8 cellular contexts compared by ENCODE assay signal in the genomic region with DNA sequence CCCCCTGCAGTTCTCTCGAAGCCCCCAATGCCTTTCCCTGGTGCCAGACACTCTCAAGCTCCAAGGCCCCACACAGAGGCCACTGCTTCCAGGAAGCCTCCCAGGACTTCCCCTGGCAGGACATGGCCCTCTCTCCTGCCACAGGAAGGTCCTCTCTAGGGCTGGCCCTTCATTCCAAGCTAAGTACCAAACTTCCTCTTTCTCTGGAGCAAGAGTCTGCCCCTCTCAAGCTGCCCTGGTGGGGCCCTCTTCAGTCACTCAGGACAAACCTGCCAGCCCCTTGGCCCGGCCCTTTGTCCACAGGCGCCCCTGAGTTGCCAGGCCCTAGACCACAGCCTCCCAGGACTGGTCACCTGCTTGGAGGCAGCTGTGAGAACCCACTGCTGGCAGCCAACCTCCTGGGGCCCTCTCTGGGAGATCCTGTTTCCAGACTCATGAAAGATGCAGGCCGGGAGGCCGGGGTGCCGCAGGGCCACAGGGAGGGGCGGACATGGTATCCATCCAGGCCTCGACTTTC. TPM values are rescaled to one million over a fixed set of nuclear protein-coding genes. Genes with fewer than 3 reads are reported as not detected.
A peak's percentile ranks its signal among the peaks of the same experiment; 100 is the strongest.
DNase-seq lines count a peak whose midpoint lies in the region; ATAC-seq and TF ChIP-seq lines count a peak whose summit lies in the region.

No MANE protein-coding gene starts in this region.

- DNase-seq in CD4-positive, CD25-positive, alpha-beta regulatory T cell = no peak
- peak; percentile 0 for DNase-seq in T-helper 9 cell
- DNase-seq in fibroblast of lung (ENCODE audit: low read depth in 2 of 2) = peak; percentile 36
- no peak for DNase-seq in DMS153 treated with DMSO at 0.1 percent for 48 hours (lab: John Stamatoyannopoulos, UW; ENCODE audit: unreplicated experiment)
- DNase-seq in GDM1 (lab: John Stamatoyannopoulos, UW) = no peak

- peaks cover 9% of the 10 kb centered on the region for H3K36me3 Mint-ChIP-seq in CD4-positive, CD25-positive, alpha-beta regulatory T cell

- H3K79me2 ChIP-seq in fibroblast of lung (ENCODE audit: control insufficient read depth, insufficient read depth, low read length) = peaks cover 2% of the 10 kb centered on the region

- ATAC-seq in CD4-positive, CD25-positive, alpha-beta regulatory T cell (ENCODE audit: low read depth in 2 of 2) = no peak
- ATAC-seq in GM21529 (IDR thresholded peaks at IDR 0.05; ENCODE audit: unreplicated experiment) (no peak), HG03025 (IDR thresholded peaks at IDR 0.05; ENCODE audit: low FRiP score, unreplicated experiment) (no peak)

- no peak overlapping the region for H3K4me2 ChIP-seq in fibroblast of lung (ENCODE audit: extremely low read depth, insufficient read depth, low read length)

- H2AFZ ChIP-seq in fibroblast of lung (ENCODE audit: low read length) = no peak overlapping the region

- H3K9ac ChIP-seq in fibroblast of lung (ENCODE audit: insufficient read depth, low read length) = no peak overlapping the region

- H3K4me1 ChIP-seq in CD4-positive, CD25-positive, alpha-beta regulatory T cell (ENCODE audit: control insufficient read depth, insufficient read depth, low read length, poor library complexity, severe bottlenecking) = peaks cover 63% of the 10 kb centered on the region
- H3K4me1 ChIP-seq in fibroblast of lung (ENCODE audit: control insufficient read depth, extremely low read depth, insufficient read depth, low read length) (peaks cover 2% of the 10 kb centered on the region), neutrophil (ENCODE audit: control insufficient read depth in 1 of 2, insufficient read depth in 1 of 2, low read depth in 1 of 2, low read length in 1 of 2) (peaks cover 79 to 89% of the 10 kb centered on the region in 2 experiments)

- peak overlapping the region in 3 of 4 donors; percentile 21 to 73 (median 62) for H3K4me3 Mint-ChIP-seq in CD4-positive, CD25-positive, alpha-beta regulatory T cell

- no peak overlapping the region for H3K4me3 ChIP-seq in CD4-positive, CD25-positive, alpha-beta regulatory T cell (ENCODE audit: low read depth, low read length)
- H3K4me3 ChIP-seq in fibroblast of lung (replicated peaks in 1 of 4; ENCODE audit: control extremely low read depth in 1 of 4, insufficient read depth in 1 of 4, low read depth in 3 of 4, low read length in 4 of 4) = no peak overlapping the region
- H3K4me3 ChIP-seq in neutrophil (ENCODE audit: low read depth in 1 of 2, low read length in 1 of 2) = peak overlapping the region; percentile 43 to 94

- no peaks in the 10 kb centered on the region for H3K9me3 Mint-ChIP-seq in CD4-positive, CD25-positive, alpha-beta regulatory T cell

- H4K20me1 ChIP-seq in fibroblast of lung (ENCODE audit: control insufficient read depth, extremely low read depth, insufficient read depth, low read length) = no peaks in the 10 kb centered on the region

- peaks cover 0 to 76% (median 40%) of the 10 kb centered on the region in 4 donors for H3K4me1 Mint-ChIP-seq in CD4-positive, CD25-positive, alpha-beta regulatory T cell

- TF ChIP-seq CTCF in fibroblast of lung (conservative IDR thresholded peaks at IDR 0.05 in 1 of 2, IDR thresholded peaks at IDR 0.05 in 1 of 2; ENCODE audit: low read depth in 1 of 2, low read length in 2 of 2) (no peak), neutrophil (IDR thresholded peaks at IDR 0.05) (no peak)

- H3K27ac ChIP-seq in CD4-positive, CD25-positive, alpha-beta regulatory T cell (ENCODE audit: insufficient read depth, low read length, poor library complexity, severe bottlenecking) = peak overlapping the region; percentile 51
- H3K27ac ChIP-seq in fibroblast of lung (ENCODE audit: insufficient read depth, low read length) (no peak overlapping the region), neutrophil (peak overlapping the region; percentile 100)

- H3K27me3 Mint-ChIP-seq in CD4-positive, CD25-positive, alpha-beta regulatory T cell = no peaks in the 10 kb centered on the region

- peaks cover 18% of the 10 kb centered on the region for H3K36me3 ChIP-seq in CD4-positive, CD25-positive, alpha-beta regulatory T cell (ENCODE audit: control insufficient read depth, insufficient read depth, low read length)
- H3K36me3 ChIP-seq in fibroblast of lung (ENCODE audit: control insufficient read depth, insufficient read depth, low read length) (peaks cover 2% of the 10 kb centered on the region), neutrophil (peaks cover 100% of the 10 kb centered on the region)

- no peaks in the 10 kb centered on the region for H3K27me3 ChIP-seq in CD4-positive, CD25-positive, alpha-beta regulatory T cell (ENCODE audit: control insufficient read depth, insufficient read depth, low read length)
- H3K27me3 ChIP-seq in fibroblast of lung (ENCODE audit: control insufficient read depth, insufficient read depth, low read length) = no peaks in the 10 kb centered on the region
- H3K27me3 ChIP-seq in neutrophil = no peaks in the 10 kb centered on the region

- peak overlapping the region; percentile 56 to 95 (median 91) for H3K27ac Mint-ChIP-seq in CD4-positive, CD25-positive, alpha-beta regulatory T cell

- no peaks in the 10 kb centered on the region for H3K9me3 ChIP-seq in CD4-positive, CD25-positive, alpha-beta regulatory T cell (ENCODE audit: control insufficient read depth in 2 of 2, low read length in 2 of 2)
- no peaks in the 10 kb centered on the region for H3K9me3 ChIP-seq in fibroblast of lung (ENCODE audit: control insufficient read depth, insufficient read depth, low read depth, low read length)
- no peaks in the 10 kb centered on the region for H3K9me3 ChIP-seq in neutrophil

RNA-seq across cellular contexts. Expression of a gene that starts 6.6 kb away (rescaled TPM):
- 144 TPM for total RNA-seq in CD4-positive, CD25-positive, alpha-beta regulatory T cell
- polyA plus RNA-seq in CD4-positive, CD25-positive, alpha-beta regulatory T cell = 100 to 1,000 TPM in 1 of 4 donors, 10 to 100 TPM in 3; 68.5 to 104 (median 73.2) TPM
- 56.2 and 59.9 TPM in 2 replicates for total RNA-seq in fibroblast of lung
- polyA plus RNA-seq in fibroblast of lung = 7.2 and 19.5 TPM in 2 replicates
- 20.6 and 58.0 TPM in 2 replicates for polyA plus RNA-seq in fibroblast of lung (2012)
- polyA minus RNA-seq in fibroblast of lung (ENCODE audit: low replicate concordance) = 32.1 and 73.7 TPM in 2 replicates

RNA-seq across cellular contexts. Expression of a gene that starts 31.4 kb away (rescaled TPM):
- total RNA-seq in CD4-positive, CD25-positive, alpha-beta regulatory T cell = 60.0 TPM
- polyA plus RNA-seq in CD4-positive, CD25-positive, alpha-beta regulatory T cell = 10 to 100 TPM; 64.8 to 89.1 (median 75.3) TPM
- total RNA-seq in fibroblast of lung = 72.7 and 91.0 TPM in 2 replicates
- 30.2 and 40.0 TPM in 2 replicates for polyA plus RNA-seq in fibroblast of lung
- 48.2 and 72.7 TPM in 2 replicates for polyA plus RNA-seq in fibroblast of lung (2012)
- polyA minus RNA-seq in fibroblast of lung (ENCODE audit: low replicate concordance) = 47.2 and 92.9 TPM in 2 replicates

RNA-seq across cellular contexts. Expression of a gene that starts 56.5 kb away (rescaled TPM):
- total RNA-seq in CD4-positive, CD25-positive, alpha-beta regulatory T cell = 0.22 TPM
- polyA plus RNA-seq in CD4-positive, CD25-positive, alpha-beta regulatory T cell = not detected
- total RNA-seq in fibroblast of lung = under 0.01 TPM in 1 of 2 replicates, not detected in the other
- polyA plus RNA-seq in fibroblast of lung = not detected in 2 replicates
- not detected in 2 replicates for polyA plus RNA-seq in fibroblast of lung (2012)
- polyA minus RNA-seq in fibroblast of lung (ENCODE audit: low replicate concordance) = not detected in 2 replicates

Comparison
In these comparisons a context has a peak if more than half of its experiments do, and no peak if none do; other contexts are left out.
1. DNase-seq: peak in T-helper 9 cell (single experiment) and fibroblast of lung (2 of 2); none in CD4-positive, CD25-positive, alpha-beta regulatory T cell (0 of 3), DMS153 treated with DMSO at 0.1 percent for 48 hours (single experiment) and GDM1 (single experiment).
2. H3K4me3 ChIP-seq: peak in neutrophil (2 of 2); none in CD4-positive, CD25-positive, alpha-beta regulatory T cell (single experiment) and fibroblast of lung (0 of 4).